In genomic region chr11:119684361-119685072, GRCh38 we compare ENCODE assay signal across 1 cellular context.
TF ChIP-seq lines count a peak whose summit lies in the region.

No MANE protein-coding gene starts in this region.

TF ChIP-seq in K562, 482 proteins besides CTCF, POLR2A, EP300 and RAD21 (continued from another document and continues in another):
- TF ChIP-seq VEZF1 (CRISPR knock-in tag; IDR thresholded peaks at IDR 0.05): peak; percentile 39; the same call in 1 of the 2 replicates
- TF ChIP-seq RERE (CRISPR knock-in tag; IDR thresholded peaks at IDR 0.05; ENCODE audit: borderline replicate concordance): no peak
- TF ChIP-seq TCF15 (CRISPR knock-in tag; IDR thresholded peaks at IDR 0.05): no peak
- TF ChIP-seq MECOM (CRISPR knock-in tag; IDR thresholded peaks at IDR 0.05): no peak
- TF ChIP-seq ZNF431 (CRISPR knock-in tag; IDR thresholded peaks at IDR 0.05): no peak
- no peak for TF ChIP-seq ZNF3 (CRISPR knock-in tag; IDR thresholded peaks at IDR 0.05)
- no peak for TF ChIP-seq ZNF785 (CRISPR knock-in tag; IDR thresholded peaks at IDR 0.05)
- TF ChIP-seq ETV1 (tag; conservative IDR thresholded peaks at IDR 0.05; ENCODE audit: low read depth): 0 out of 2 replicates have a peak, but pooled peaks have one; percentile 30
- no peak for TF ChIP-seq FOXO4 (CRISPR knock-in tag; IDR thresholded peaks at IDR 0.05)
- no peak for TF ChIP-seq NCOA6 (IDR thresholded peaks at IDR 0.05)
- TF ChIP-seq GABPB2 (CRISPR knock-in tag; conservative IDR thresholded peaks at IDR 0.05): no peak
- TF ChIP-seq ZKSCAN3 (CRISPR knock-in tag; IDR thresholded peaks at IDR 0.05): no peak
- TF ChIP-seq EGR1 (conservative IDR thresholded peaks at IDR 0.05): no peak
- TF ChIP-seq GATAD2B (IDR thresholded peaks at IDR 0.05; ENCODE audit: borderline replicate concordance): no peak
- no peak for TF ChIP-seq HOMEZ (CRISPR knock-in tag; IDR thresholded peaks at IDR 0.05)
- no peak for TF ChIP-seq ZBTB43 (CRISPR knock-in tag; IDR thresholded peaks at IDR 0.05)
- TF ChIP-seq MXI1 (IDR thresholded peaks at IDR 0.05; ENCODE audit: low read depth, low read length): no peak
- no peak for TF ChIP-seq THRA (IDR thresholded peaks at IDR 0.05)
- no peak for TF ChIP-seq ZNF449 (CRISPR knock-in tag; IDR thresholded peaks at IDR 0.05)
- TF ChIP-seq FOSL1 (tag; conservative IDR thresholded peaks at IDR 0.05): peak; percentile 76
- no peak for TF ChIP-seq GTF2F1 (IDR thresholded peaks at IDR 0.05; ENCODE audit: low read depth, low read length)
- no peak for TF ChIP-seq ZBTB34 (CRISPR knock-in tag; IDR thresholded peaks at IDR 0.05)
- no peak for TF ChIP-seq ARID3B (CRISPR knock-in tag; IDR thresholded peaks at IDR 0.05; ENCODE audit: borderline replicate concordance)
- peak; percentile 64 for TF ChIP-seq GABPA (tag; conservative IDR thresholded peaks at IDR 0.05; ENCODE audit: low read depth)
- no peak for TF ChIP-seq ZNF239 (CRISPR knock-in tag; IDR thresholded peaks at IDR 0.05)
- no peak for TF ChIP-seq MCM3 (IDR thresholded peaks at IDR 0.05)
- TF ChIP-seq HDAC6 (IDR thresholded peaks at IDR 0.05; ENCODE audit: low read depth, low read length): no peak
